ENCODE assay signal across 1 cellular context in genomic region chr5:132177691-132178149, GRCh38.
TF ChIP-seq lines count a peak whose summit lies in the region.

No MANE protein-coding gene starts in this region.

TF ChIP-seq in K562, 482 proteins besides CTCF, POLR2A, EP300 and RAD21 (continued from another document and continues in another):
- TF ChIP-seq, protein P1, sequence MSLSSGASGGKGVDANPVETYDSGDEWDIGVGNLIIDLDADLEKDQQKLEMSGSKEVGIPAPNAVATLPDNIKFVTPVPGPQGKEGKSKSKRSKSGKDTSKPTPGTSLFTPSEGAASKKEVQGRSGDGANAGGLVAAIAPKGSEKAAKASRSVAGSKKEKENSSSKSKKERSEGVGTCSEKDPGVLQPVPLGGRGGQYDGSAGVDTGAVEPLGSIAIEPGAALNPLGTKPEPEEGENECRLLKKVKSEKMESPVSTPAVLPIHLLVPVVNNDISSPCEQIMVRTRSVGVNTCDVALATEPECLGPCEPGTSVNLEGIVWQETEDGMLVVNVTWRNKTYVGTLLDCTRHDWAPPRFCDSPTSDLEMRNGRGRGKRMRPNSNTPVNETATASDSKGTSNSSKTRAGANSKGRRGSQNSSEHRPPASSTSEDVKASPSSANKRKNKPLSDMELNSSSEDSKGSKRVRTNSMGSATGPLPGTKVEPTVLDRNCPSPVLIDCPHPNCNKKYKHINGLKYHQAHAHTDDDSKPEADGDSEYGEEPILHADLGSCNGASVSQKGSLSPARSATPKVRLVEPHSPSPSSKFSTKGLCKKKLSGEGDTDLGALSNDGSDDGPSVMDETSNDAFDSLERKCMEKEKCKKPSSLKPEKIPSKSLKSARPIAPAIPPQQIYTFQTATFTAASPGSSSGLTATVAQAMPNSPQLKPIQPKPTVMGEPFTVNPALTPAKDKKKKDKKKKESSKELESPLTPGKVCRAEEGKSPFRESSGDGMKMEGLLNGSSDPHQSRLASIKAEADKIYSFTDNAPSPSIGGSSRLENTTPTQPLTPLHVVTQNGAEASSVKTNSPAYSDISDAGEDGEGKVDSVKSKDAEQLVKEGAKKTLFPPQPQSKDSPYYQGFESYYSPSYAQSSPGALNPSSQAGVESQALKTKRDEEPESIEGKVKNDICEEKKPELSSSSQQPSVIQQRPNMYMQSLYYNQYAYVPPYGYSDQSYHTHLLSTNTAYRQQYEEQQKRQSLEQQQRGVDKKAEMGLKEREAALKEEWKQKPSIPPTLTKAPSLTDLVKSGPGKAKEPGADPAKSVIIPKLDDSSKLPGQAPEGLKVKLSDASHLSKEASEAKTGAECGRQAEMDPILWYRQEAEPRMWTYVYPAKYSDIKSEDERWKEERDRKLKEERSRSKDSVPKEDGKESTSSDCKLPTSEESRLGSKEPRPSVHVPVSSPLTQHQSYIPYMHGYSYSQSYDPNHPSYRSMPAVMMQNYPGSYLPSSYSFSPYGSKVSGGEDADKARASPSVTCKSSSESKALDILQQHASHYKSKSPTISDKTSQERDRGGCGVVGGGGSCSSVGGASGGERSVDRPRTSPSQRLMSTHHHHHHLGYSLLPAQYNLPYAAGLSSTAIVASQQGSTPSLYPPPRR (CRISPR knock-in tag; IDR thresholded peaks at IDR 0.05; ENCODE audit: borderline replicate concordance), result no peak
- TF ChIP-seq, protein P2, sequence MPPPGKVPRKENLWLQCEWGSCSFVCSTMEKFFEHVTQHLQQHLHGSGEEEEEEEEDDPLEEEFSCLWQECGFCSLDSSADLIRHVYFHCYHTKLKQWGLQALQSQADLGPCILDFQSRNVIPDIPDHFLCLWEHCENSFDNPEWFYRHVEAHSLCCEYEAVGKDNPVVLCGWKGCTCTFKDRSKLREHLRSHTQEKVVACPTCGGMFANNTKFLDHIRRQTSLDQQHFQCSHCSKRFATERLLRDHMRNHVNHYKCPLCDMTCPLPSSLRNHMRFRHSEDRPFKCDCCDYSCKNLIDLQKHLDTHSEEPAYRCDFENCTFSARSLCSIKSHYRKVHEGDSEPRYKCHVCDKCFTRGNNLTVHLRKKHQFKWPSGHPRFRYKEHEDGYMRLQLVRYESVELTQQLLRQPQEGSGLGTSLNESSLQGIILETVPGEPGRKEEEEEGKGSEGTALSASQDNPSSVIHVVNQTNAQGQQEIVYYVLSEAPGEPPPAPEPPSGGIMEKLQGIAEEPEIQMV (tag; conservative IDR thresholded peaks at IDR 0.05; ENCODE audit: low read depth), result no peak
- TF ChIP-seq PKNOX1 (IDR thresholded peaks at IDR 0.05) (no peak; the same call in 1 of the 2 replicates), YBX1 (IDR thresholded peaks at IDR 0.05) (no peak), BDP1 (IDR thresholded peaks at IDR 0.05; ENCODE audit: insufficient read depth, insufficient read length) (no peak), POLR2AphosphoS2 (IDR thresholded peaks at IDR 0.05; ENCODE audit: low read length) (no peak), STAT6 (CRISPR knock-in tag; IDR thresholded peaks at IDR 0.05) (no peak), FOXP1 (CRISPR knock-in tag; IDR thresholded peaks at IDR 0.05) (no peak), SREBF2 (CRISPR knock-in tag; IDR thresholded peaks at IDR 0.05) (no peak), HES1 (IDR thresholded peaks at IDR 0.05; ENCODE audit: low read depth) (peak; percentile 33; the same call in 1 of the 2 replicates), CHD4 (IDR thresholded peaks at IDR 0.05; ENCODE audit: insufficient read depth, insufficient replicate concordance, low read depth, low read length, poor library complexity, severe bottlenecking) (no peak), CBX3 (IDR thresholded peaks at IDR 0.05; ENCODE audit: borderline replicate concordance in 1 of 2, low read length in 2 of 2) (peak in 1 of 2 experiments; percentile 43; a peak in 1 of 3 replicates), MAFK (IDR thresholded peaks at IDR 0.05; ENCODE audit: low read length) (0 out of 2 replicates have a peak, but pooled peaks have one; percentile 13), ILK (tag; IDR thresholded peaks at IDR 0.05; ENCODE audit: borderline replicate concordance, low read depth) (0 out of 2 replicates have a peak, but pooled peaks have one; percentile 18), SMARCE1 (IDR thresholded peaks at IDR 0.05) (peak; percentile 91), MAFF (IDR thresholded peaks at IDR 0.05; ENCODE audit: low read length) (no peak), TEAD1 (CRISPR knock-in tag; IDR thresholded peaks at IDR 0.05) (no peak), ZNF76 (CRISPR knock-in tag; IDR thresholded peaks at IDR 0.05; ENCODE audit: borderline replicate concordance) (no peak), L3MBTL2 (IDR thresholded peaks at IDR 0.05) (peak; percentile 78), ZNF586 (CRISPR knock-in tag; conservative IDR thresholded peaks at IDR 0.05) (no peak), ELF4 (CRISPR knock-in tag; IDR thresholded peaks at IDR 0.05) (0 out of 2 replicates have a peak, but pooled peaks have one; percentile 52), BRF1 (IDR thresholded peaks at IDR 0.05; ENCODE audit: borderline replicate concordance, extremely low read depth, insufficient read length) (no peak), RBBP5 (IDR thresholded peaks at IDR 0.05; ENCODE audit: borderline replicate concordance, insufficient read depth, low read length, poor library complexity, severe bottlenecking) (peak; percentile 34), ZNF23 (CRISPR knock-in tag; IDR thresholded peaks at IDR 0.05) (no peak), CBFA2T3 (IDR thresholded peaks at IDR 0.05) (peak; percentile 93), KLF16 (IDR thresholded peaks at IDR 0.05) (peak; percentile 67; the same call in 1 of the 2 replicates), CREB1 (IDR thresholded peaks at IDR 0.05) (peak; percentile 36; the same call in 1 of the 2 replicates), CREB1 (CRISPR knock-in tag; IDR thresholded peaks at IDR 0.05) (no peak), PRPF4 (IDR thresholded peaks at IDR 0.05; ENCODE audit: insufficient read depth, low read depth, low read length, poor library complexity, severe bottlenecking) (no peak), HDAC1 (IDR thresholded peaks at IDR 0.05) (peak in 1 of 2 experiments; percentile 63; a peak in 2 of 4 replicates), GTF2E2 (tag; IDR thresholded peaks at IDR 0.05) (peak; percentile 89), ZNF24 (IDR thresholded peaks at IDR 0.05) (peak; percentile 71; the same call in 1 of the 2 replicates), CEBPG (CRISPR knock-in tag; IDR thresholded peaks at IDR 0.05) (no peak), CEBPG (tag; conservative IDR thresholded peaks at IDR 0.05 in 1 of 2, IDR thresholded peaks at IDR 0.05 in 1 of 2) (no peak), GATAD2A (IDR thresholded peaks at IDR 0.05) (peak; percentile 74; the same call in 1 of the 2 replicates)
- TF ChIP-seq, protein P3, sequence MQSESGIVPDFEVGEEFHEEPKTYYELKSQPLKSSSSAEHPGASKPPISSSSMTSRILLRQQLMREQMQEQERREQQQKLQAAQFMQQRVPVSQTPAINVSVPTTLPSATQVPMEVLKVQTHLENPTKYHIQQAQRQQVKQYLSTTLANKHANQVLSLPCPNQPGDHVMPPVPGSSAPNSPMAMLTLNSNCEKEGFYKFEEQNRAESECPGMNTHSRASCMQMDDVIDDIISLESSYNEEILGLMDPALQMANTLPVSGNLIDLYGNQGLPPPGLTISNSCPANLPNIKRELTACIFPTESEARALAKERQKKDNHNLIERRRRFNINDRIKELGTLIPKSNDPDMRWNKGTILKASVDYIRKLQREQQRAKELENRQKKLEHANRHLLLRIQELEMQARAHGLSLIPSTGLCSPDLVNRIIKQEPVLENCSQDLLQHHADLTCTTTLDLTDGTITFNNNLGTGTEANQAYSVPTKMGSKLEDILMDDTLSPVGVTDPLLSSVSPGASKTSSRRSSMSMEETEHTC (IDR thresholded peaks at IDR 0.05), result no peak
- TF ChIP-seq, protein P4, sequence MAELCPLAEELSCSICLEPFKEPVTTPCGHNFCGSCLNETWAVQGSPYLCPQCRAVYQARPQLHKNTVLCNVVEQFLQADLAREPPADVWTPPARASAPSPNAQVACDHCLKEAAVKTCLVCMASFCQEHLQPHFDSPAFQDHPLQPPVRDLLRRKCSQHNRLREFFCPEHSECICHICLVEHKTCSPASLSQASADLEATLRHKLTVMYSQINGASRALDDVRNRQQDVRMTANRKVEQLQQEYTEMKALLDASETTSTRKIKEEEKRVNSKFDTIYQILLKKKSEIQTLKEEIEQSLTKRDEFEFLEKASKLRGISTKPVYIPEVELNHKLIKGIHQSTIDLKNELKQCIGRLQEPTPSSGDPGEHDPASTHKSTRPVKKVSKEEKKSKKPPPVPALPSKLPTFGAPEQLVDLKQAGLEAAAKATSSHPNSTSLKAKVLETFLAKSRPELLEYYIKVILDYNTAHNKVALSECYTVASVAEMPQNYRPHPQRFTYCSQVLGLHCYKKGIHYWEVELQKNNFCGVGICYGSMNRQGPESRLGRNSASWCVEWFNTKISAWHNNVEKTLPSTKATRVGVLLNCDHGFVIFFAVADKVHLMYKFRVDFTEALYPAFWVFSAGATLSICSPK (IDR thresholded peaks at IDR 0.05; ENCODE audit: borderline replicate concordance), result no peak
- TF ChIP-seq, protein P5, sequence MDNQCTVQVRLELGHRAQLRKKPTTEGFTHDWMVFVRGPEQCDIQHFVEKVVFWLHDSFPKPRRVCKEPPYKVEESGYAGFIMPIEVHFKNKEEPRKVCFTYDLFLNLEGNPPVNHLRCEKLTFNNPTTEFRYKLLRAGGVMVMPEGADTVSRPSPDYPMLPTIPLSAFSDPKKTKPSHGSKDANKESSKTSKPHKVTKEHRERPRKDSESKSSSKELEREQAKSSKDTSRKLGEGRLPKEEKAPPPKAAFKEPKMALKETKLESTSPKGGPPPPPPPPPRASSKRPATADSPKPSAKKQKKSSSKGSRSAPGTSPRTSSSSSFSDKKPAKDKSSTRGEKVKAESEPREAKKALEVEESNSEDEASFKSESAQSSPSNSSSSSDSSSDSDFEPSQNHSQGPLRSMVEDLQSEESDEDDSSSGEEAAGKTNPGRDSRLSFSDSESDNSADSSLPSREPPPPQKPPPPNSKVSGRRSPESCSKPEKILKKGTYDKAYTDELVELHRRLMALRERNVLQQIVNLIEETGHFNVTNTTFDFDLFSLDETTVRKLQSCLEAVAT (IDR thresholded peaks at IDR 0.05), result no peak
- TF ChIP-seq, protein P6, sequence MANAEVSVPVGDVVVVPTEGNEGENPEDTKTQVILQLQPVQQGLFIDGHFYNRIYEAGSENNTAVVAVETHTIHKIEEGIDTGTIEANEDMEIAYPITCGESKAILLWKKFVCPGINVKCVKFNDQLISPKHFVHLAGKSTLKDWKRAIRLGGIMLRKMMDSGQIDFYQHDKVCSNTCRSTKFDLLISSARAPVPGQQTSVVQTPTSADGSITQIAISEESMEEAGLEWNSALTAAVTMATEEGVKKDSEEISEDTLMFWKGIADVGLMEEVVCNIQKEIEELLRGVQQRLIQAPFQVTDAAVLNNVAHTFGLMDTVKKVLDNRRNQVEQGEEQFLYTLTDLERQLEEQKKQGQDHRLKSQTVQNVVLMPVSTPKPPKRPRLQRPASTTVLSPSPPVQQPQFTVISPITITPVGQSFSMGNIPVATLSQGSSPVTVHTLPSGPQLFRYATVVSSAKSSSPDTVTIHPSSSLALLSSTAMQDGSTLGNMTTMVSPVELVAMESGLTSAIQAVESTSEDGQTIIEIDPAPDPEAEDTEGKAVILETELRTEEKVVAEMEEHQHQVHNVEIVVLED (CRISPR knock-in tag; IDR thresholded peaks at IDR 0.05), result no peak
- TF ChIP-seq, protein P7, sequence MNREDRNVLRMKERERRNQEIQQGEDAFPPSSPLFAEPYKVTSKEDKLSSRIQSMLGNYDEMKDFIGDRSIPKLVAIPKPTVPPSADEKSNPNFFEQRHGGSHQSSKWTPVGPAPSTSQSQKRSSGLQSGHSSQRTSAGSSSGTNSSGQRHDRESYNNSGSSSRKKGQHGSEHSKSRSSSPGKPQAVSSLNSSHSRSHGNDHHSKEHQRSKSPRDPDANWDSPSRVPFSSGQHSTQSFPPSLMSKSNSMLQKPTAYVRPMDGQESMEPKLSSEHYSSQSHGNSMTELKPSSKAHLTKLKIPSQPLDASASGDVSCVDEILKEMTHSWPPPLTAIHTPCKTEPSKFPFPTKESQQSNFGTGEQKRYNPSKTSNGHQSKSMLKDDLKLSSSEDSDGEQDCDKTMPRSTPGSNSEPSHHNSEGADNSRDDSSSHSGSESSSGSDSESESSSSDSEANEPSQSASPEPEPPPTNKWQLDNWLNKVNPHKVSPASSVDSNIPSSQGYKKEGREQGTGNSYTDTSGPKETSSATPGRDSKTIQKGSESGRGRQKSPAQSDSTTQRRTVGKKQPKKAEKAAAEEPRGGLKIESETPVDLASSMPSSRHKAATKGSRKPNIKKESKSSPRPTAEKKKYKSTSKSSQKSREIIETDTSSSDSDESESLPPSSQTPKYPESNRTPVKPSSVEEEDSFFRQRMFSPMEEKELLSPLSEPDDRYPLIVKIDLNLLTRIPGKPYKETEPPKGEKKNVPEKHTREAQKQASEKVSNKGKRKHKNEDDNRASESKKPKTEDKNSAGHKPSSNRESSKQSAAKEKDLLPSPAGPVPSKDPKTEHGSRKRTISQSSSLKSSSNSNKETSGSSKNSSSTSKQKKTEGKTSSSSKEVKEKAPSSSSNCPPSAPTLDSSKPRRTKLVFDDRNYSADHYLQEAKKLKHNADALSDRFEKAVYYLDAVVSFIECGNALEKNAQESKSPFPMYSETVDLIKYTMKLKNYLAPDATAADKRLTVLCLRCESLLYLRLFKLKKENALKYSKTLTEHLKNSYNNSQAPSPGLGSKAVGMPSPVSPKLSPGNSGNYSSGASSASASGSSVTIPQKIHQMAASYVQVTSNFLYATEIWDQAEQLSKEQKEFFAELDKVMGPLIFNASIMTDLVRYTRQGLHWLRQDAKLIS (CRISPR knock-in tag; IDR thresholded peaks at IDR 0.05), result no peak
